Comparison of ENCODE assay signal across 15 cellular contexts in the genomic region with DNA sequence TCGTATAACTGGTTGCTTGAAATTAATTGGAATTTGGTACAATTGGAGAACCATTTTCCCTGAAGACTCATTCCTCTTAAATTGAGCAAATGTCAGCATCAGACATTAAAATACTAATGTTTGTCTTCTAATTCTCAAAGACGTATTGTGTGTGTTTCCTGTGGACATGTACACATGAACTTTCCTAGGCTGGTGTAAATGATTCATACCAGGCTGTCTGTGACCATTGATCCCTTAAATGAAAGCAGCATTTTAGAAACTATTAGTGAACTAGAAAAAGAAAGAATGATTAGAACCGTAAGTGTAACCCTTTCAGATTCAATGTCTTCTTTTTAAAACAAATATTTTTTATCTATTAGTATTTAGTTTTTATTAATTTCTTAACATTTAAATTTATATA.
DNase-seq lines count a peak whose midpoint lies in the region; ATAC-seq, FAIRE-seq and TF ChIP-seq lines count a peak whose summit lies in the region.
"Had no signal": no experiment of that assay in that cellular context is flagged by ENCODE, and none has a peak within 500 bp of the region (broad histone marks: within the 10 kb centered on the region; RNA-seq: fewer than 3 reads in every experiment).

No MANE protein-coding gene starts in this region.

- H3K36me3 Mint-ChIP-seq in activated CD4-positive, alpha-beta T cell treated with anti-CD3 and anti-CD28 coated beads, Interleukin-2, amount 10 ng/mL, durations not matched to agents 7 days and 5 days (ENCODE audit: low read depth): peaks cover 4% of the 10 kb centered on the region
- H3K36me3 Mint-ChIP-seq: activated naive CD8-positive, alpha-beta T cell; CD4-positive, alpha-beta memory T cell had no signal

- no peak for TF ChIP-seq CTCF in D721Med (IDR thresholded peaks at IDR 0.05; ENCODE audit: insufficient read depth, missing control alignments)

- no peak for DNase-seq in activated CD4-positive, alpha-beta T cell treated with anti-CD3 and anti-CD28 coated beads, Interleukin-2, amount 50 U/mL, for 48 hours
- DNase-seq in retina (no peak), D721Med (ENCODE audit: insufficient read length, low spot score) (no peak)
- no peak for DNase-seq in activated CD4-positive, alpha-beta T cell treated with anti-CD3 and anti-CD28 coated beads, Interleukin-2, amount 10 ng/mL, durations not matched to agents 7 days and 5 days
- DNase-seq: activated CD4-positive, alpha-beta T cell treated with anti-CD3 and anti-CD28 coated beads for 48 hours; CD4-positive, alpha-beta memory T cell; mucosa of descending colon; NCI-H2081; SHP77; stimulated activated CD4-positive, alpha-beta T cell treated with anti-CD3 and anti-CD28 coated beads, Interleukin-15, amount 100 ng/mL, for 24 hours had no signal

- peaks cover 30% of the 10 kb centered on the region for H3K4me1 Mint-ChIP-seq in activated CD4-positive, alpha-beta T cell treated with anti-CD3 and anti-CD28 coated beads, Interleukin-2, amount 10 ng/mL, durations not matched to agents 7 days and 5 days

- H3K27me3 Mint-ChIP-seq in activated CD4-positive, alpha-beta T cell treated with anti-CD3 and anti-CD28 coated beads, Interleukin-2, amount 10 ng/mL, durations not matched to agents 7 days and 5 days: no peaks in the 10 kb centered on the region
- H3K27me3 Mint-ChIP-seq: CD4-positive, alpha-beta memory T cell had no signal

- H3K9me3 Mint-ChIP-seq in activated CD4-positive, alpha-beta T cell treated with anti-CD3 and anti-CD28 coated beads, Interleukin-2, amount 10 ng/mL, durations not matched to agents 7 days and 5 days: peaks cover 4% of the 10 kb centered on the region
- H3K9me3 Mint-ChIP-seq: CD4-positive, alpha-beta memory T cell had no signal

- ATAC-seq in GM18511 (IDR thresholded peaks at IDR 0.05; ENCODE audit: unreplicated experiment): peak; percentile 44
- ATAC-seq in GM21390 (IDR thresholded peaks at IDR 0.05; ENCODE audit: unreplicated experiment): peak; percentile 38
- ATAC-seq in HG03064 (IDR thresholded peaks at IDR 0.05; ENCODE audit: low read depth, unreplicated experiment): peak; percentile 47
- ATAC-seq: mucosa of descending colon had no signal

- no peak overlapping the region for H3K4me3 Mint-ChIP-seq in activated CD4-positive, alpha-beta T cell treated with anti-CD3 and anti-CD28 coated beads, Interleukin-2, amount 10 ng/mL, durations not matched to agents 7 days and 5 days
- H3K4me3 Mint-ChIP-seq: activated naive CD8-positive, alpha-beta T cell; CD4-positive, alpha-beta memory T cell had no signal

- FAIRE-seq in endometrium (lab: Jason Lieb, UNC): peak; percentile 26
- no peak for FAIRE-seq in D721Med (lab: Jason Lieb, UNC)

- CTCF ChIA-PET in activated CD4-positive, alpha-beta T cell treated with anti-CD3 and anti-CD28 coated beads, Interleukin-2, amount 10 ng/mL, durations not matched to agents 7 days and 5 days (lab: Charles Lee): no interaction called here

- POLR2A ChIA-PET in activated CD4-positive, alpha-beta T cell treated with anti-CD3 and anti-CD28 coated beads, Interleukin-2, amount 10 ng/mL, durations not matched to agents 7 days and 5 days (lab: Charles Lee): no interaction called here

- H3K27ac Mint-ChIP-seq in activated CD4-positive, alpha-beta T cell treated with anti-CD3 and anti-CD28 coated beads, Interleukin-2, amount 10 ng/mL, durations not matched to agents 7 days and 5 days: no peak overlapping the region
- H3K27ac Mint-ChIP-seq: activated naive CD8-positive, alpha-beta T cell had no signal
